In genomic region chr2:102033028-102033749, GRCh38 we compare ENCODE assay signal across 9 cellular contexts. TPM values are rescaled to one million over a fixed set of nuclear protein-coding genes. Genes with fewer than 3 reads are reported as not detected.
A peak's percentile ranks its signal among the peaks of the same experiment; 100 is the strongest.
DNase-seq lines count a peak whose midpoint lies in the region; ATAC-seq and TF ChIP-seq lines count a peak whose summit lies in the region.
"Had no signal": no experiment of that assay in that cellular context is flagged by ENCODE, and none has a peak within 500 bp of the region (broad histone marks: within the 10 kb centered on the region; RNA-seq: fewer than 3 reads in every experiment).

No MANE protein-coding gene starts in this region.

- no peak for TF ChIP-seq POLR2A in testis (IDR thresholded peaks at IDR 0.05)

- WGBS in testis, 2 donors, result 51 to 61% methylated on average over 10 of the region's 10 CpGs

- TF ChIP-seq CTCF in testis (IDR thresholded peaks at IDR 0.05), result no peak

- ATAC-seq in GM21786 (IDR thresholded peaks at IDR 0.05; ENCODE audit: unreplicated experiment) (peak; percentile 95), HG02970 (IDR thresholded peaks at IDR 0.05; ENCODE audit: low FRiP score, unreplicated experiment) (no peak)

- peak overlapping the region; percentile 42 to 52 for H3K27ac ChIP-seq in testis

- peaks cover 37% of the 10 kb centered on the region for H3K4me1 ChIP-seq in testis

- intact Hi-C loops in testis (cut with DNase I; ENCODE audit: low total_unique reads), result no loop called here

- no peaks in the 10 kb centered on the region for H3K9me3 ChIP-seq in testis

- DNase-seq in DMS53 (lab: John Stamatoyannopoulos, UW) (peak; percentile 49), MV-4-11 (lab: John Stamatoyannopoulos, UW) (peak; percentile 96), astrocyte of the hippocampus (ENCODE audit: low read depth, low spot score) (peak; percentile 97), left kidney (ENCODE audit: low read depth, low spot score) (peak; percentile 63), testis (peak; percentile 70), COR-L47 (lab: John Stamatoyannopoulos, UW) (no peak)

- H3K27me3 ChIP-seq in testis, result no peaks in the 10 kb centered on the region

- H3K36me3 ChIP-seq in testis (ENCODE audit: low read depth, missing control alignments), result no peaks in the 10 kb centered on the region

- H3K4me3 ChIP-seq in testis, result no peak overlapping the region

RNA-seq across cellular contexts. Expression of gene IL1R2, which starts 41.4 kb away (rescaled TPM):
- 1 to 10 TPM; 2.7 to 3.7 TPM for total RNA-seq in testis
- polyA plus RNA-seq in testis (ENCODE audit: insufficient read depth, low read depth, low replicate concordance), result 2.2 TPM
- polyA plus RNA-seq: IgD-negative memory B cell had no signal
